Comparison of ENCODE assay signal across 9 cellular contexts in genomic region chr13:112510002-112510780, GRCh38.
DNase-seq lines count a peak whose midpoint lies in the region; ATAC-seq, FAIRE-seq and TF ChIP-seq lines count a peak whose summit lies in the region.
"Had no signal": no experiment of that assay in that cellular context is flagged by ENCODE, and none has a peak within 500 bp of the region (broad histone marks: within the 10 kb centered on the region; RNA-seq: fewer than 3 reads in every experiment).

No MANE protein-coding gene starts in this region.

- intact Hi-C loops in GM12878 (cut with micrococcal nuclease; ENCODE audit: unreplicated experiment) = no loop called here
- intact Hi-C loops in transverse colon (cut with DNase I; ENCODE audit: low total_unique reads) = no loop called here

- DNase-seq in AG04449 (ENCODE audit: low read depth, low spot score) = no peak
- peak; percentile 6 for DNase-seq in NCI-H2196 treated with DMSO at 0.1 percent for 48 hours (lab: John Stamatoyannopoulos, UW; ENCODE audit: unreplicated experiment)
- DNase-seq in GM12878 (ENCODE audit: low read depth, low spot score) = no peak
- DNase-seq in keratinocyte (ENCODE audit: low read depth, low spot score) = no peak
- DNase-seq in transverse colon = no peak
- DNase-seq in NCI-H2029 treated with DMSO at 0.1 percent for 48 hours (lab: John Stamatoyannopoulos, UW) = no peak

- H2AFZ ChIP-seq in GM12878 (ENCODE audit: control insufficient read depth, low read depth, low read length) (no peak overlapping the region), keratinocyte (ENCODE audit: control insufficient read depth, low read length) (no peak overlapping the region)

- in situ Hi-C loops in GM12878 (cut with MboI) (no loop called here), transverse colon (cut with MboI; ENCODE audit: low pct_ligation_motif_present in 1 of 4, low pct_unique_long_range_greater_than_20kb in 1 of 4, low sequenced_read_pairs in 3 of 4) (no loop called here)

- BruUV-seq in GM12878 (replicated peaks; lab: Mats Ljungman, UMichigan) = no TSS peak

- dilution Hi-C loops in keratinocyte (cut with MboI; ENCODE audit: extremely low pct_ligation_motif_present, low sequenced_read_pairs) = no loop called here

- TF ChIP-seq CTCF in AG04449 (IDR thresholded peaks at IDR 0.05; ENCODE audit: insufficient read depth, low read length, missing control alignments) (peak; percentile 47), GM12878 (IDR thresholded peaks at IDR 0.05 in 2 of 3, conservative IDR thresholded peaks at IDR 0.05 in 1 of 3; ENCODE audit: control insufficient read depth in 2 of 3, extremely low read depth in 1 of 3, insufficient read depth in 1 of 3, low read depth in 3 of 3, low read length in 3 of 3) (peak in 2 of 3 experiments; percentile 22 to 31; a peak in 2 of 6 replicates), keratinocyte (optimal IDR thresholded peaks at IDR 0.05 in 1 of 3, IDR thresholded peaks at IDR 0.05 in 1 of 3, conservative IDR thresholded peaks at IDR 0.05 in 1 of 3; ENCODE audit: extremely low read depth in 1 of 3, insufficient read depth in 2 of 3, low read length in 3 of 3) (peak; percentile 31 to 40 (median 38)), transverse colon (IDR thresholded peaks at IDR 0.05) (peak; percentile 16 to 33 (median 27))

- WGBS in GM12878 (ENCODE audit: insufficient coverage, insufficient replicate concordance, low lambda C conversion rate, missing lambda C conversion rate) = 95% methylated on average over 15 of the region's 15 CpGs
- WGBS in transverse colon (ENCODE audit: low coverage in 1 of 2), 2 donors = 72 to 82% methylated on average over 5 to 15 of the region's 15 CpGs

- POLR2A ChIA-PET in AG04449 (lab: Yijun Ruan, JAX) (no interaction called here), GM12878 (lab: Charles Lee) (no interaction called here)

- TF ChIP-seq EP300 in GM12878 (IDR thresholded peaks at IDR 0.05; ENCODE audit: borderline replicate concordance in 1 of 2, control insufficient read depth in 1 of 2, low read depth in 2 of 2, low read length in 2 of 2) (no peak), transverse colon (IDR thresholded peaks at IDR 0.05; ENCODE audit: low read depth) (no peak)

- no peaks in the 10 kb centered on the region for H3K79me2 ChIP-seq in GM12878 (ENCODE audit: control insufficient read depth, insufficient read depth, low read length)
- H3K79me2 ChIP-seq in keratinocyte (ENCODE audit: control insufficient read depth, insufficient read depth, low read length) = no peaks in the 10 kb centered on the region

- H3K9me1 ChIP-seq in keratinocyte (ENCODE audit: control insufficient read depth, extremely low read depth, insufficient read depth, low read length) = no peaks in the 10 kb centered on the region

- H3K27ac ChIP-seq in GM12878 (ENCODE audit: control insufficient read depth, insufficient read depth) (no peak overlapping the region), keratinocyte (ENCODE audit: control insufficient read depth, insufficient read depth, low read length) (no peak overlapping the region), transverse colon (no peak overlapping the region)

- no peaks in the 10 kb centered on the region for H4K20me1 ChIP-seq in GM12878 (ENCODE audit: control insufficient read depth, insufficient read depth)
- no peaks in the 10 kb centered on the region for H4K20me1 ChIP-seq in keratinocyte (ENCODE audit: control insufficient read depth, extremely low read depth, insufficient read depth, low read length)

- H3K9me3 ChIP-seq in GM12878 (replicated peaks; ENCODE audit: control insufficient read depth, insufficient read depth, low read length) (no peaks in the 10 kb centered on the region), keratinocyte (ENCODE audit: control insufficient read depth, low read depth, low read length) (no peaks in the 10 kb centered on the region), transverse colon (no peaks in the 10 kb centered on the region)

- no peaks in the 10 kb centered on the region for H3K27me3 ChIP-seq in GM12878 (replicated peaks in 1 of 2; ENCODE audit: control insufficient read depth in 2 of 2, insufficient read depth in 2 of 2, low read length in 1 of 2)
- no peaks in the 10 kb centered on the region for H3K27me3 ChIP-seq in keratinocyte (ENCODE audit: control insufficient read depth, extremely low read depth, insufficient read depth, low read length)
- no peaks in the 10 kb centered on the region for H3K27me3 ChIP-seq in transverse colon

- peak; percentile 36 for TF ChIP-seq RAD21 in GM12878 (IDR thresholded peaks at IDR 0.05; ENCODE audit: insufficient read depth, low read depth, low read length)

- H3K4me2 ChIP-seq in GM12878 (ENCODE audit: control insufficient read depth, insufficient read depth) (no peak overlapping the region), keratinocyte (ENCODE audit: control insufficient read depth, extremely low read depth, insufficient read depth, low read depth, low read length) (no peak overlapping the region)

- H3K4me1 ChIP-seq in GM12878 (ENCODE audit: control insufficient read depth, insufficient read depth, low read length) (no peaks in the 10 kb centered on the region), keratinocyte (ENCODE audit: control insufficient read depth, extremely low read depth, insufficient read depth, low read length) (no peaks in the 10 kb centered on the region), transverse colon (no peaks in the 10 kb centered on the region)

- FAIRE-seq in GM12878 (lab: Jason Lieb, UNC) (no peak), keratinocyte (lab: Jason Lieb, UNC) (no peak)
- FAIRE-seq: frontal cortex had no signal

- no peak overlapping the region for H3K4me3 ChIP-seq in AG04449 (ENCODE audit: low read depth, low read length)
- no peak overlapping the region for H3K4me3 ChIP-seq in GM12878
- H3K4me3 ChIP-seq in keratinocyte (ENCODE audit: control insufficient read depth in 2 of 3, extremely low read depth in 1 of 3, insufficient read depth in 2 of 3, low read depth in 1 of 3, low read length in 3 of 3) = no peak overlapping the region
- H3K4me3 ChIP-seq in transverse colon = no peak overlapping the region

- H3K9ac ChIP-seq in GM12878 (ENCODE audit: control insufficient read depth, insufficient read depth, low read length) (no peak overlapping the region), keratinocyte (ENCODE audit: control insufficient read depth, extremely low read depth, insufficient read depth, low read length) (no peak overlapping the region)

- SMC1A ChIA-PET in GM12878 (lab: Charles Lee; ENCODE audit: uncharacterized antibody, unreplicated experiment) = no interaction called here

- ATAC-seq in GM18502 (IDR thresholded peaks at IDR 0.05; ENCODE audit: poor library complexity, unreplicated experiment) (peak; percentile 46), GM12878 (peak; percentile 75), HG03432 (IDR thresholded peaks at IDR 0.05; ENCODE audit: unreplicated experiment) (no peak)

- H3K36me3 ChIP-seq in GM12878 (ENCODE audit: control insufficient read depth in 2 of 2, insufficient read depth in 2 of 2, low read length in 1 of 2) (peaks cover 2 to 25% of the 10 kb centered on the region in 2 experiments), keratinocyte (ENCODE audit: control insufficient read depth in 2 of 2, extremely low read depth in 1 of 2, insufficient read depth in 2 of 2, low read length in 2 of 2) (peaks cover 1 to 10% of the 10 kb centered on the region in 2 experiments), transverse colon (peaks cover 0 to 9% (median 0%) of the 10 kb centered on the region in 4 donors)

- TF ChIP-seq POLR2A in GM12878 (IDR thresholded peaks at IDR 0.05; ENCODE audit: low read depth, low read length) = no peak
- no peak for TF ChIP-seq POLR2A in transverse colon (IDR thresholded peaks at IDR 0.05)

- CTCF ChIA-PET in AG04449 (lab: Yijun Ruan, JAX) = interaction anchor here (0.7 to 2.9 kb wide), 2 partner anchors 19 to 1036 kb away, joined by 3 to 11 read pairs; no protein-coding TSS in a partner anchor
- CTCF ChIA-PET in GM12878 (lab: Yijun Ruan, JAX) = no interaction called here

- RAD21 ChIA-PET in GM12878 (lab: Charles Lee; ENCODE audit: unreplicated experiment) = interaction anchor here (1.6 kb wide), 1 partner anchor 96 kb away, joined by 3 read pairs; no protein-coding TSS in a partner anchor

TF ChIP-seq in GM12878, 131 proteins besides CTCF, POLR2A, EP300 and RAD21 (continues in another document):
- TF ChIP-seq HDGF (IDR thresholded peaks at IDR 0.05) (no peak), TCF3 (IDR thresholded peaks at IDR 0.05; ENCODE audit: borderline replicate concordance, insufficient read depth, low read depth, low read length) (no peak), NFXL1 (IDR thresholded peaks at IDR 0.05; ENCODE audit: borderline replicate concordance) (no peak), ZNF384 (IDR thresholded peaks at IDR 0.05; ENCODE audit: borderline replicate concordance, low read depth, low read length) (no peak)
- TF ChIP-seq, protein P1, sequence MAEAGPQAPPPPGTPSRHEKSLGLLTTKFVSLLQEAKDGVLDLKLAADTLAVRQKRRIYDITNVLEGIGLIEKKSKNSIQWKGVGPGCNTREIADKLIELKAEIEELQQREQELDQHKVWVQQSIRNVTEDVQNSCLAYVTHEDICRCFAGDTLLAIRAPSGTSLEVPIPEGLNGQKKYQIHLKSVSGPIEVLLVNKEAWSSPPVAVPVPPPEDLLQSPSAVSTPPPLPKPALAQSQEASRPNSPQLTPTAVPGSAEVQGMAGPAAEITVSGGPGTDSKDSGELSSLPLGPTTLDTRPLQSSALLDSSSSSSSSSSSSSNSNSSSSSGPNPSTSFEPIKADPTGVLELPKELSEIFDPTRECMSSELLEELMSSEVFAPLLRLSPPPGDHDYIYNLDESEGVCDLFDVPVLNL (IDR thresholded peaks at IDR 0.05; ENCODE audit: low read depth, low read length) = no peak
- TF ChIP-seq, protein P2, sequence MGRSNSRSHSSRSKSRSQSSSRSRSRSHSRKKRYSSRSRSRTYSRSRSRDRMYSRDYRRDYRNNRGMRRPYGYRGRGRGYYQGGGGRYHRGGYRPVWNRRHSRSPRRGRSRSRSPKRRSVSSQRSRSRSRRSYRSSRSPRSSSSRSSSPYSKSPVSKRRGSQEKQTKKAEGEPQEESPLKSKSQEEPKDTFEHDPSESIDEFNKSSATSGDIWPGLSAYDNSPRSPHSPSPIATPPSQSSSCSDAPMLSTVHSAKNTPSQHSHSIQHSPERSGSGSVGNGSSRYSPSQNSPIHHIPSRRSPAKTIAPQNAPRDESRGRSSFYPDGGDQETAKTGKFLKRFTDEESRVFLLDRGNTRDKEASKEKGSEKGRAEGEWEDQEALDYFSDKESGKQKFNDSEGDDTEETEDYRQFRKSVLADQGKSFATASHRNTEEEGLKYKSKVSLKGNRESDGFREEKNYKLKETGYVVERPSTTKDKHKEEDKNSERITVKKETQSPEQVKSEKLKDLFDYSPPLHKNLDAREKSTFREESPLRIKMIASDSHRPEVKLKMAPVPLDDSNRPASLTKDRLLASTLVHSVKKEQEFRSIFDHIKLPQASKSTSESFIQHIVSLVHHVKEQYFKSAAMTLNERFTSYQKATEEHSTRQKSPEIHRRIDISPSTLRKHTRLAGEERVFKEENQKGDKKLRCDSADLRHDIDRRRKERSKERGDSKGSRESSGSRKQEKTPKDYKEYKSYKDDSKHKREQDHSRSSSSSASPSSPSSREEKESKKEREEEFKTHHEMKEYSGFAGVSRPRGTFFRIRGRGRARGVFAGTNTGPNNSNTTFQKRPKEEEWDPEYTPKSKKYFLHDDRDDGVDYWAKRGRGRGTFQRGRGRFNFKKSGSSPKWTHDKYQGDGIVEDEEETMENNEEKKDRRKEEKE (IDR thresholded peaks at IDR 0.05) = no peak
